Comparison of ENCODE assay signal across 12 cellular contexts in the genomic region with DNA sequence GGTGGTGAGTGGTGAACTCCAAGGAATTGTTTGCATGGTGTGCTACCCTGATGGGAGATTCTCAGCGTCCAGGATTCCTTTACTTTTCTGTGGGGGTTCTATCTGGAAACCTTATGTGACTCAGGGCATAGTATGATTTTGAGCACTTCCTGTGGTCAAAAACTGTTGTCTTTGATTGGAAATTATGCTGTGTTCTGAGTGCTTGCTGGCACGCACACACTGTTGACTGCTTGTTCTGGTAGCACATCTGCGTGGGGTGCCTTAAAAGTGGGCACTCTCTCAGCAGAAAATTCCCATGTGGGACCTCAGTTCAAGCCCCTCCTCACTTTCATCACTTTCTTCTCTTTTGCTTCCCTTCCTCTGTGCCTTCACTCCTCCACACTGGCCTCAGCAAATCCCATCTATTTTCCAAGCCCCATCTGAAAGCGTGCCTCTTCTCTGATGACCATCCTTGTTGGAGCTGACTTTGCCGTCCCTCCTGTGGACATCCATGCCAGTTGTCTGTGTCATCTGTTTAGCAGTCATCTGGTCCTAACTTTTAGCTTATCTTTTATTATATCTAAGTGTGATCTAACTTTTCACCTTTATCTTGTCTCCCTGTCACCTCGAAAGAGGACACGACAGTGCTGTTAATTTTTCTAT. TPM values are rescaled to one million over a fixed set of nuclear protein-coding genes. Genes with fewer than 3 reads are reported as not detected.
A peak's percentile ranks its signal among the peaks of the same experiment; 100 is the strongest.
DNase-seq lines count a peak whose midpoint lies in the region; ATAC-seq, FAIRE-seq and TF ChIP-seq lines count a peak whose summit lies in the region.
"Had no signal": no experiment of that assay in that cellular context is flagged by ENCODE, and none has a peak within 500 bp of the region (broad histone marks: within the 10 kb centered on the region; RNA-seq: fewer than 3 reads in every experiment).

No MANE protein-coding gene starts in this region.

- H3K9me3 Mint-ChIP-seq in activated T-helper 17 cell treated with anti-CD3 and anti-CD28 coated beads, Interleukin-2, amount 50 U/mL, for 72 hours = no peaks in the 10 kb centered on the region
- H3K9me3 Mint-ChIP-seq in immature natural killer cell = no peaks in the 10 kb centered on the region

- peaks cover 41% of the 10 kb centered on the region for H3K4me1 Mint-ChIP-seq in activated T-helper 17 cell treated with anti-CD3 and anti-CD28 coated beads, Interleukin-2, amount 50 U/mL, for 72 hours
- peaks cover 56 to 68% of the 10 kb centered on the region in 2 donors for H3K4me1 Mint-ChIP-seq in immature natural killer cell

- peak; percentile 78 for ATAC-seq in activated T-helper 17 cell treated with anti-CD3 and anti-CD28 coated beads, Interleukin-2, amount 50 U/mL, for 72 hours (replicated peaks)
- ATAC-seq in HG02588 (IDR thresholded peaks at IDR 0.05; ENCODE audit: unreplicated experiment) (no peak), HG02981 (IDR thresholded peaks at IDR 0.05; ENCODE audit: unreplicated experiment) (no peak), GM21723 (IDR thresholded peaks at IDR 0.05; ENCODE audit: unreplicated experiment) (no peak)

- H3K27ac Mint-ChIP-seq in activated T-helper 17 cell treated with anti-CD3 and anti-CD28 coated beads, Interleukin-2, amount 50 U/mL, for 72 hours = peak overlapping the region; percentile 93
- peak overlapping the region; percentile 0 to 70 (median 43) for H3K27ac Mint-ChIP-seq in immature natural killer cell

- H3K36me3 Mint-ChIP-seq in activated T-helper 17 cell treated with anti-CD3 and anti-CD28 coated beads, Interleukin-2, amount 50 U/mL, for 72 hours (ENCODE audit: low read depth) = peaks cover 25% of the 10 kb centered on the region
- H3K36me3 Mint-ChIP-seq in immature natural killer cell = peaks cover 3 to 17% (median 7%) of the 10 kb centered on the region in 3 donors

- DNase-seq in AG08396 (ENCODE audit: low spot score) (peak; percentile 46), H54 (ENCODE audit: insufficient read length, low spot score) (no peak), immature natural killer cell (no peak), DMS114 treated with DMSO at 0.1 percent for 48 hours (lab: John Stamatoyannopoulos, UW; ENCODE audit: unreplicated experiment) (no peak)
- DNase-seq: DMS79 treated with DMSO at 0.1 percent for 48 hours, heart left ventricle, NCI-H1694 treated with DMSO at 0.1 percent for 48 hours, SHP77 treated with DMSO at 0.1 percent for 48 hours had no signal

- TF ChIP-seq POLR2A in H54 (IDR thresholded peaks at IDR 0.05; ENCODE audit: low read depth, low read length) = no peak

- H3K27me3 Mint-ChIP-seq in activated T-helper 17 cell treated with anti-CD3 and anti-CD28 coated beads, Interleukin-2, amount 50 U/mL, for 72 hours = no peaks in the 10 kb centered on the region
- H3K27me3 Mint-ChIP-seq in immature natural killer cell (ENCODE audit: low read depth in 3 of 3) = peaks cover 2 to 6% (median 2%) of the 10 kb centered on the region in 3 donors

- peak; percentile 65 for FAIRE-seq in H54 (lab: Jason Lieb, UNC)

- peak overlapping the region; percentile 67 for H3K4me3 Mint-ChIP-seq in activated T-helper 17 cell treated with anti-CD3 and anti-CD28 coated beads, Interleukin-2, amount 50 U/mL, for 72 hours
- peak overlapping the region in 3 of 5 donors; percentile 25 to 70 (median 30) for H3K4me3 Mint-ChIP-seq in immature natural killer cell

RNA-seq across cellular contexts. Expression of a gene that starts 56.4 kb away (rescaled TPM):
- total RNA-seq in activated T-helper 17 cell treated with anti-CD3 and anti-CD28 coated beads, Interleukin-2, amount 50 U/mL, for 72 hours = under 1 TPM; 0.42 to 0.73 TPM
- polyA plus RNA-seq in immature natural killer cell = not detected
